26 cellular contexts compared by ENCODE assay signal in the genomic region with DNA sequence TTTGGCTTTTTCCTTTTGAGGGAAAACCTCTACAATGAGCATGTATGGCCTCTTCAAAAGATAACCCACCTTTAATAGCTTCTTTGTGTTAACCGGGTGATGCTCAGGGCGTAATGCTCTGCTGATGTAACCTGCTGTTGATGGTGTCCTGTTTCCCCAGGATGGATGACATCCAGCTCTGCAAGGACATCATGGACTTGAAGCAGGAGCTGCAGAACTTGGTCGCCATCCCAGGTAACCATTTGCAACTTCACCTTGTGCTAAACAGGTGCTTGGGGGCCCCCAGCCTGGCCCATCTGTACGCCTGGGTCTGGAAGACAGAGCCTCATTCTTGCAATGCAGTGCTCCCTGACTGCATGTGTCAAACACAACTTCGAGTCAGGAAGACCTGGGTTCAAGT.
"Had no signal": no experiment of that assay in that cellular context is flagged by ENCODE, and none has a peak within 500 bp of the region (broad histone marks: within the 10 kb centered on the region; RNA-seq: fewer than 3 reads in every experiment).

No MANE protein-coding gene starts in this region.

- H3K4me1 ChIP-seq: pancreas, prostate gland, testis, tibial artery, uterus had no signal

- H3K4me2 ChIP-seq: neural progenitor cell had no signal

- H3K27me3 ChIP-seq: neural progenitor cell, pancreas, right lobe of liver, sigmoid colon, suprapubic skin, testis, tibial artery, transverse colon, upper lobe of right lung, uterus had no signal

- H3K27ac ChIP-seq: neural progenitor cell, pancreas, prostate gland, right lobe of liver, sigmoid colon, suprapubic skin, testis, tibial artery, transverse colon, upper lobe of right lung, uterus had no signal

- H3K4me3 ChIP-seq: neural progenitor cell, pancreas, prostate gland, right lobe of liver, sigmoid colon, suprapubic skin, testis, tibial artery, transverse colon, upper lobe of right lung, uterus had no signal

- H2AFZ ChIP-seq: neural progenitor cell had no signal

- H3K9me3 ChIP-seq: pancreas, prostate gland, right lobe of liver, sigmoid colon, suprapubic skin, testis, tibial artery, transverse colon, upper lobe of right lung, uterus had no signal

- H3K36me3 ChIP-seq: neural progenitor cell, pancreas, prostate gland, right lobe of liver, suprapubic skin, transverse colon, upper lobe of right lung, uterus had no signal

- DNase-seq: naive thymus-derived CD4-positive, alpha-beta T cell; natural killer cell; occipital lobe; pancreas; right cardiac atrium; right lobe of liver; sigmoid colon; small intestine; stimulated activated CD4-positive, alpha-beta T cell treated with anti-CD3 and anti-CD28 coated beads, Interleukin-12 subunit alpha, Interleukin-12 subunit beta, amount 100 ng/mL, for 4 hours; stimulated activated CD4-positive, alpha-beta T cell treated with anti-CD3 and anti-CD28 coated beads, Interleukin-1b, Interleukin-23, amount 100 ng/mL, for 48 hours; stimulated activated CD4-positive, alpha-beta T cell treated with anti-CD3 and anti-CD28 coated beads, Interleukin-4, amount 100 ng/mL, for 1 hour; stimulated activated CD4-positive, alpha-beta T cell treated with anti-CD3 and anti-CD28 coated beads, Interleukin-4, amount 100 ng/mL, for 4 hours; stimulated activated CD8-positive, alpha-beta memory T cell treated with anti-CD3 and anti-CD28 coated beads, Interleukin-4, amount 100 ng/mL, for 48 hours; stimulated activated naive CD4-positive, alpha-beta T cell; stimulated activated naive CD8-positive, alpha-beta T cell treated with anti-CD3 and anti-CD28 coated beads, Interleukin-15, amount 100 ng/mL, for 72 hours; stimulated activated naive CD8-positive, alpha-beta T cell treated with anti-CD3 and anti-CD28 coated beads, Interleukin-15, Interleukin-2, amounts not matched to agents 100 U/mL and 50 U/mL, for 24 hours; substantia nigra; testis; tibial artery; transverse colon; upper lobe of right lung; uterus had no signal

- ATAC-seq: naive thymus-derived CD4-positive, alpha-beta T cell; natural killer cell; pancreas; right cardiac atrium; right lobe of liver; stimulated activated memory B cell treated with anti-CD40 and anti-IgM and Interleukin-4, amounts not matched to agents 10 μg/mL and 1 μg/mL and 100 μg/mL, for 72 hours; stimulated activated naive CD8-positive, alpha-beta T cell treated with anti-CD3 and anti-CD28 coated beads, Interleukin-15, amount 100 ng/mL, for 72 hours; stimulated activated naive CD8-positive, alpha-beta T cell treated with anti-CD3 and anti-CD28 coated beads, Interleukin-15, Interleukin-2, amounts not matched to agents 100 U/mL and 50 U/mL, for 24 hours; upper lobe of right lung had no signal
